In genomic region chr12:111419784-111420183, GRCh38 we compare ENCODE assay signal across 35 cellular contexts.
"Had no signal": no experiment of that assay in that cellular context is flagged by ENCODE, and none has a peak within 500 bp of the region (broad histone marks: within the 10 kb centered on the region; RNA-seq: fewer than 3 reads in every experiment).

No MANE protein-coding gene starts in this region.

- H3K27ac Mint-ChIP-seq: activated CD4-positive, alpha-beta memory T cell treated with anti-CD3 and anti-CD28 coated beads for 36 hours; activated CD4-positive, alpha-beta T cell treated with anti-CD3 and anti-CD28 coated beads, Interleukin-2, amount 10 ng/mL, durations not matched to agents 24 days and 14 days; activated T-helper 17 cell treated with anti-CD3 and anti-CD28 coated beads, Interleukin-2, amount 50 U/mL, for 72 hours; progenitor cell of endocrine pancreas; stimulated activated memory B cell treated with anti-CD40 and anti-IgM and Interleukin-4, amounts not matched to agents 10 μg/mL and 1 μg/mL and 100 μg/mL, for 72 hours; T-helper 1 cell treated with Interleukin-12 subunit alpha and Interleukin-12 subunit beta and Interleukin-4 antibody, amounts not matched to agents 30 μg/mL and 1 μg/mL, for 36 hours had no signal

- H3K4me1 ChIP-seq: body of pancreas had no signal

- H3K4me3 Mint-ChIP-seq: activated CD4-positive, alpha-beta memory T cell treated with anti-CD3 and anti-CD28 coated beads for 36 hours; activated CD4-positive, alpha-beta T cell treated with anti-CD3 and anti-CD28 coated beads, Interleukin-2, amount 10 ng/mL, durations not matched to agents 24 days and 14 days; activated naive CD8-positive, alpha-beta T cell; activated T-cell treated with anti-CD3 and anti-CD28 coated beads, Interleukin-2, amount 50 U/mL, for 4 hours; activated T-helper 17 cell treated with anti-CD3 and anti-CD28 coated beads, Interleukin-2, amount 50 U/mL, for 72 hours; effector memory CD8-positive, alpha-beta T cell; immature natural killer cell; naive thymus-derived CD8-positive, alpha-beta T cell; stimulated activated memory B cell treated with anti-CD40 and anti-IgM and Interleukin-4, amounts not matched to agents 10 μg/mL and 1 μg/mL and 100 μg/mL, for 72 hours; T-helper 1 cell treated with Interleukin-12 subunit alpha and Interleukin-12 subunit beta and Interleukin-4 antibody, amounts not matched to agents 30 μg/mL and 1 μg/mL, for 36 hours had no signal

- H3K27me3 Mint-ChIP-seq: activated CD4-positive, alpha-beta memory T cell treated with anti-CD3 and anti-CD28 coated beads for 36 hours; activated CD4-positive, alpha-beta T cell treated with anti-CD3 and anti-CD28 coated beads, Interleukin-2, amount 10 ng/mL, durations not matched to agents 24 days and 14 days; activated naive CD8-positive, alpha-beta T cell; activated T-helper 17 cell treated with anti-CD3 and anti-CD28 coated beads, Interleukin-2, amount 50 U/mL, for 72 hours; effector memory CD8-positive, alpha-beta T cell; naive thymus-derived CD8-positive, alpha-beta T cell; progenitor cell of endocrine pancreas; stimulated activated memory B cell treated with anti-CD40 and anti-IgM and Interleukin-4, amounts not matched to agents 10 μg/mL and 1 μg/mL and 100 μg/mL, for 72 hours had no signal

- H3K27ac ChIP-seq: body of pancreas, coronary artery, gastrocnemius medialis, lower lobe of right lung, ovary, sigmoid colon, testis, transverse colon, VCaP had no signal

- H3K36me3 Mint-ChIP-seq: activated naive CD8-positive, alpha-beta T cell had no signal

- H3K27me3 ChIP-seq: body of pancreas, dorsolateral prefrontal cortex, gastrocnemius medialis, ovary, sigmoid colon, testis, transverse colon had no signal

- H3K9me3 Mint-ChIP-seq: activated CD4-positive, alpha-beta memory T cell treated with anti-CD3 and anti-CD28 coated beads for 36 hours; activated CD4-positive, alpha-beta T cell treated with anti-CD3 and anti-CD28 coated beads, Interleukin-2, amount 10 ng/mL, durations not matched to agents 24 days and 14 days; activated T-cell treated with anti-CD3 and anti-CD28 coated beads, Interleukin-2, amount 50 U/mL, for 4 hours; activated T-helper 17 cell treated with anti-CD3 and anti-CD28 coated beads, Interleukin-2, amount 50 U/mL, for 72 hours; effector memory CD8-positive, alpha-beta T cell; immature natural killer cell; naive thymus-derived CD8-positive, alpha-beta T cell; stimulated activated memory B cell treated with anti-CD40 and anti-IgM and Interleukin-4, amounts not matched to agents 10 μg/mL and 1 μg/mL and 100 μg/mL, for 72 hours; T-helper 1 cell treated with Interleukin-12 subunit alpha and Interleukin-12 subunit beta and Interleukin-4 antibody, amounts not matched to agents 30 μg/mL and 1 μg/mL, for 36 hours had no signal

- DNase-seq: activated CD4-positive, alpha-beta memory T cell treated with anti-CD3 and anti-CD28 coated beads for 36 hours; activated CD4-positive, alpha-beta T cell treated with anti-CD3 and anti-CD28 coated beads, Interleukin-2, amount 10 ng/mL, durations not matched to agents 24 days and 14 days; activated CD4-positive, CD25-positive, alpha-beta regulatory T cell treated with anti-CD3 and anti-CD28 coated beads, Interleukin-2, amount 50 U/mL, for 72 hours; activated CD8-positive, alpha-beta memory T cell treated with anti-CD3 and anti-CD28 coated beads, Interleukin-2, amount 50 U/mL, for 4 hours; activated T-cell treated with anti-CD3 and anti-CD28 coated beads, Interleukin-2, amount 50 U/mL, for 4 hours; anterior cingulate cortex; body of pancreas; dorsolateral prefrontal cortex; effector memory CD8-positive, alpha-beta T cell; erythroblast; gastrocnemius medialis; glutamatergic neuron; hypothalamus; immature natural killer cell; kidney; lower lobe of right lung; mesenchymal stem cell; naive thymus-derived CD8-positive, alpha-beta T cell; ovary; sigmoid colon; small intestine; stimulated activated CD4-positive, alpha-beta T cell treated with anti-CD3 and anti-CD28 coated beads, Interleukin-1b, Interleukin-23, amount 100 ng/mL, for 48 hours; stimulated activated CD4-positive, alpha-beta T cell treated with anti-CD3 and anti-CD28 coated beads, Interleukin-4, amount 100 ng/mL, for 4 hours; stimulated activated CD8-positive, alpha-beta memory T cell treated with anti-CD3 and anti-CD28 coated beads, Interleukin-4, amount 100 ng/mL, for 48 hours; SW 1271; T-helper 9 cell; testis; transverse colon had no signal

- ATAC-seq: activated T-cell treated with anti-CD3 and anti-CD28 coated beads, Interleukin-2, amount 50 U/mL, for 4 hours; activated T-helper 17 cell treated with anti-CD3 and anti-CD28 coated beads, Interleukin-2, amount 50 U/mL, for 72 hours; body of pancreas; effector memory CD8-positive, alpha-beta T cell; gastrocnemius medialis; lower lobe of right lung; naive thymus-derived CD8-positive, alpha-beta T cell; stimulated activated memory B cell treated with anti-CD40 and anti-IgM and Interleukin-4, amounts not matched to agents 10 μg/mL and 1 μg/mL and 100 μg/mL, for 72 hours had no signal

- H3K36me3 ChIP-seq: ovary had no signal

- H3K4me3 ChIP-seq: body of pancreas, coronary artery, dorsolateral prefrontal cortex, gastrocnemius medialis, lower lobe of right lung, ovary, sigmoid colon, testis, transverse colon had no signal

- H3K9me3 ChIP-seq: body of pancreas, gastrocnemius medialis, lower lobe of right lung, ovary, sigmoid colon, testis, transverse colon had no signal
